20 cellular contexts compared by ENCODE assay signal in genomic region chr4:1493540-1494287, GRCh38.
DNase-seq lines count a peak whose midpoint lies in the region; ATAC-seq and TF ChIP-seq lines count a peak whose summit lies in the region.
"Had no signal": no experiment of that assay in that cellular context is flagged by ENCODE, and none has a peak within 500 bp of the region (broad histone marks: within the 10 kb centered on the region; RNA-seq: fewer than 3 reads in every experiment).

No MANE protein-coding gene starts in this region.

- H3K4me3 Mint-ChIP-seq in activated naive CD8-positive, alpha-beta T cell treated with anti-CD3 and anti-CD28 coated beads, Interleukin-2, amount 10 ng/mL, durations not matched to agents 7 days and 5 days = no peak overlapping the region
- H3K4me3 Mint-ChIP-seq in activated naive CD8-positive, alpha-beta T cell treated with anti-CD3 and anti-CD28 coated beads, Interleukin-2, amount 50 U/mL, for 24 hours = no peak overlapping the region

- H3K79me2 ChIP-seq in osteoblast (ENCODE audit: insufficient read depth, low read length) = no peaks in the 10 kb centered on the region

- H4K20me1 ChIP-seq in osteoblast (ENCODE audit: insufficient read depth, low read length) = no peaks in the 10 kb centered on the region

- H3K9me3 ChIP-seq in osteoblast (ENCODE audit: low read depth, low read length) = no peaks in the 10 kb centered on the region
- H3K9me3 ChIP-seq: A549, SJSA1 had no signal

- POLR2A ChIA-PET in activated naive CD8-positive, alpha-beta T cell treated with anti-CD3 and anti-CD28 coated beads, Interleukin-2, amount 10 ng/mL, durations not matched to agents 7 days and 5 days (lab: Charles Lee) = no interaction called here

- DNase-seq in activated naive CD8-positive, alpha-beta T cell treated with anti-CD3 and anti-CD28 coated beads, Interleukin-2, amount 10 ng/mL, durations not matched to agents 7 days and 5 days = peak; percentile 17
- DNase-seq in activated naive CD8-positive, alpha-beta T cell treated with anti-CD3 and anti-CD28 coated beads, Interleukin-2, amount 50 U/mL, for 24 hours = no peak
- DNase-seq in H7 = peak; percentile 47
- DNase-seq in iPS-NIHi11 (ENCODE audit: low spot score) = peak; percentile 5
- peak; percentile 46 for DNase-seq in osteoblast (ENCODE audit: insufficient read length, low spot score, missing footprints)
- DNase-seq in globus pallidus (ENCODE audit: low spot score) = no peak
- DNase-seq in SW 1271 (lab: John Stamatoyannopoulos, UW) = no peak
- DNase-seq: EL, KBM-7, MV-4-11, NCI-H1417 treated with DMSO at 0.1 percent for 48 hours, NCI-H1930, NCI-H69, OCI-M1, RPMI8226 had no signal

- no peak for TF ChIP-seq CTCF in osteoblast (IDR thresholded peaks at IDR 0.05; ENCODE audit: extremely low read depth, low read depth, low read length)

- H3K36me3 ChIP-seq in H7 (replicated peaks; ENCODE audit: control insufficient read depth, insufficient read depth, low read length) = no peaks in the 10 kb centered on the region
- H3K36me3 ChIP-seq in osteoblast (ENCODE audit: insufficient read depth, low read length) = no peaks in the 10 kb centered on the region
- H3K36me3 ChIP-seq: SJSA1 had no signal

- H3K27me3 ChIP-seq in H7 (ENCODE audit: control insufficient read depth, insufficient read depth, low read length) (no peaks in the 10 kb centered on the region), osteoblast (ENCODE audit: insufficient read depth, low read length) (peaks cover 8% of the 10 kb centered on the region)
- H3K27me3 ChIP-seq: SJSA1 had no signal

- H3K4me3 ChIP-seq in H7 (ENCODE audit: insufficient read depth, low read depth, low read length) = no peak overlapping the region
- H3K4me3 ChIP-seq in osteoblast (ENCODE audit: insufficient read depth, low read length) = no peak overlapping the region
- H3K4me3 ChIP-seq: A549, SJSA1 had no signal

- ATAC-seq in activated naive CD8-positive, alpha-beta T cell treated with anti-CD3 and anti-CD28 coated beads, Interleukin-2, amount 10 ng/mL, durations not matched to agents 7 days and 5 days (ENCODE audit: low read depth) = no peak
- no peak for ATAC-seq in activated naive CD8-positive, alpha-beta T cell treated with anti-CD3 and anti-CD28 coated beads, Interleukin-2, amount 50 U/mL, for 24 hours
- no peak for ATAC-seq in GM21737 (IDR thresholded peaks at IDR 0.05; ENCODE audit: unreplicated experiment)
- ATAC-seq: A549, HCT116 had no signal

- no peak overlapping the region for H2AFZ ChIP-seq in osteoblast (ENCODE audit: low read length)

- H3K9me3 Mint-ChIP-seq in activated naive CD8-positive, alpha-beta T cell treated with anti-CD3 and anti-CD28 coated beads, Interleukin-2, amount 10 ng/mL, durations not matched to agents 7 days and 5 days = no peaks in the 10 kb centered on the region
- H3K9me3 Mint-ChIP-seq in activated naive CD8-positive, alpha-beta T cell treated with anti-CD3 and anti-CD28 coated beads, Interleukin-2, amount 50 U/mL, for 24 hours = no peaks in the 10 kb centered on the region

- H3K4me1 ChIP-seq in osteoblast (ENCODE audit: insufficient read depth, low read length) = no peaks in the 10 kb centered on the region
- H3K4me1 ChIP-seq: A549, SJSA1 had no signal

- H3K36me3 Mint-ChIP-seq in activated naive CD8-positive, alpha-beta T cell treated with anti-CD3 and anti-CD28 coated beads, Interleukin-2, amount 10 ng/mL, durations not matched to agents 7 days and 5 days = no peaks in the 10 kb centered on the region
- no peaks in the 10 kb centered on the region for H3K36me3 Mint-ChIP-seq in activated naive CD8-positive, alpha-beta T cell treated with anti-CD3 and anti-CD28 coated beads, Interleukin-2, amount 50 U/mL, for 24 hours (ENCODE audit: low read depth)

- no peaks in the 10 kb centered on the region for H3K27me3 Mint-ChIP-seq in activated naive CD8-positive, alpha-beta T cell treated with anti-CD3 and anti-CD28 coated beads, Interleukin-2, amount 10 ng/mL, durations not matched to agents 7 days and 5 days
- peaks cover 6% of the 10 kb centered on the region for H3K27me3 Mint-ChIP-seq in activated naive CD8-positive, alpha-beta T cell treated with anti-CD3 and anti-CD28 coated beads, Interleukin-2, amount 50 U/mL, for 24 hours

- no peaks in the 10 kb centered on the region for H3K4me1 Mint-ChIP-seq in activated naive CD8-positive, alpha-beta T cell treated with anti-CD3 and anti-CD28 coated beads, Interleukin-2, amount 10 ng/mL, durations not matched to agents 7 days and 5 days
- no peaks in the 10 kb centered on the region for H3K4me1 Mint-ChIP-seq in activated naive CD8-positive, alpha-beta T cell treated with anti-CD3 and anti-CD28 coated beads, Interleukin-2, amount 50 U/mL, for 24 hours

- H3K4me2 ChIP-seq in osteoblast (ENCODE audit: insufficient read depth, low read length) = no peak overlapping the region
- H3K4me2 ChIP-seq: A549 had no signal

- no peak overlapping the region for H3K27ac ChIP-seq in osteoblast (ENCODE audit: low read depth, low read length)
- H3K27ac ChIP-seq: A549, C4-2B, SJSA1 had no signal

- no peak overlapping the region for H3K27ac Mint-ChIP-seq in activated naive CD8-positive, alpha-beta T cell treated with anti-CD3 and anti-CD28 coated beads, Interleukin-2, amount 10 ng/mL, durations not matched to agents 7 days and 5 days
- no peak overlapping the region for H3K27ac Mint-ChIP-seq in activated naive CD8-positive, alpha-beta T cell treated with anti-CD3 and anti-CD28 coated beads, Interleukin-2, amount 50 U/mL, for 24 hours

Comparison
In these comparisons a context has a peak if more than half of its experiments do, and no peak if none do; other contexts are left out.
1. DNase-seq: peak in activated naive CD8-positive, alpha-beta T cell treated with anti-CD3 and anti-CD28 coated beads, Interleukin-2, amount 10 ng/mL, durations not matched to agents 7 days and 5 days (single experiment), H7 (single experiment), iPS-NIHi11 (single experiment) and osteoblast (single experiment); none in activated naive CD8-positive, alpha-beta T cell treated with anti-CD3 and anti-CD28 coated beads, Interleukin-2, amount 50 U/mL, for 24 hours (single experiment), globus pallidus (single experiment) and SW 1271 (0 of 2).